17 cellular contexts compared by ENCODE assay signal in genomic region chr3:138265745-138266144, GRCh38.
"Had no signal": no experiment of that assay in that cellular context is flagged by ENCODE, and none has a peak within 500 bp of the region (broad histone marks: within the 10 kb centered on the region; RNA-seq: fewer than 3 reads in every experiment).

No MANE protein-coding gene starts in this region.

- ATAC-seq: Panc1, PC-3 had no signal

- DNase-seq: Karpas-422, KG1, MM.1S, NCI-H1092 treated with DMSO at 0.1 percent for 48 hours, NCI-H1436 treated with DMSO at 0.1 percent for 48 hours, NCI-H1694, NCI-H187 treated with DMSO at 0.1 percent for 48 hours, NCI-H2029 treated with DMSO at 0.1 percent for 48 hours, NCI-H2171 treated with DMSO at 0.1 percent for 48 hours, NCI-H524 treated with DMSO at 0.1 percent for 48 hours, NCI-H69, NCI-H774, PC-3, SHP77, SK-N-SH, SW 1271 had no signal
